8 cellular contexts compared by ENCODE assay signal in the genomic region with DNA sequence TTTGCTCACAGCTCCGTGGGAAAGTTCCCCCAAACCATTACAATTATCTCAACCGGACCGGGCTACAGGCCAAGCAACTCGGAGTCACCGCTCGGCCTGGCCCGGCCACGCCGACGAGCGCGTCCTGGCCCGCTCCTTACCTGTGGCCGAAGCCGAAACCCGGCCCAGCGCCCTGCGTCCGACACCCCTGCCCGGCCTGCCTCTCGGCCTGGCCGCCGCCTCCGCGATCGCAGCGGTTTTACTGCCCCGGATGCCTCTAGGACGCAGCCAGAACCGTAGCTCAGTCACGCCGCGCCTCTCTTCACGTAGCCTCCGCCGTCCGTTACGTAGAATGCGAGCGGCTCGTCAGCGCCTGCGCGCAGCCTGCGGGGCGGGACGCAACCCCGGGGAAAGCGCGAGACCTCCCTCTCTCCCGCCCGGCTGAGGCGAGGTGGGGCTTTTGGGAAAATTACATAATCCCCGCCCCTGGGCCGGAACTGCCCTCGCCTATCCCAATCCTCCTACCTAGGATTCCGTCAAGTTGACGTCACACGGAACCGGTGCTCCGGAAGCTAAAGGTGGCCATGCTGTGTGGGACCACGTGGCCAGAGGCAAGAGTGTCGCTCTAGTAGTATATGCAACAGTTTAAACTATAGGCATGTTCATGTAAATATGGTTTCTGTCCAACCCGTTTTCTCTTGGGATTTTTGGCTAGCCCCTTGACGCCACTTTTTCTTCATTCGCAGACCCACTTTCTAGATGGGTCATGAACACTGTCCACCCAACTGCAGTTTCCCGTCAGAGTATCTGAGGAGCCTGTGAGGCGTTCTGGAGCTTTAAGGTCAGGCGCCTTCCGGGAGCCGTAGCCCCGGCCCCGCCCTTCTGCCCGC. TPM values are rescaled to one million over a fixed set of nuclear protein-coding genes. Genes with fewer than 3 reads are reported as not detected.
DNase-seq lines count a peak whose midpoint lies in the region; ATAC-seq and TF ChIP-seq lines count a peak whose summit lies in the region.

A gene with protein sequence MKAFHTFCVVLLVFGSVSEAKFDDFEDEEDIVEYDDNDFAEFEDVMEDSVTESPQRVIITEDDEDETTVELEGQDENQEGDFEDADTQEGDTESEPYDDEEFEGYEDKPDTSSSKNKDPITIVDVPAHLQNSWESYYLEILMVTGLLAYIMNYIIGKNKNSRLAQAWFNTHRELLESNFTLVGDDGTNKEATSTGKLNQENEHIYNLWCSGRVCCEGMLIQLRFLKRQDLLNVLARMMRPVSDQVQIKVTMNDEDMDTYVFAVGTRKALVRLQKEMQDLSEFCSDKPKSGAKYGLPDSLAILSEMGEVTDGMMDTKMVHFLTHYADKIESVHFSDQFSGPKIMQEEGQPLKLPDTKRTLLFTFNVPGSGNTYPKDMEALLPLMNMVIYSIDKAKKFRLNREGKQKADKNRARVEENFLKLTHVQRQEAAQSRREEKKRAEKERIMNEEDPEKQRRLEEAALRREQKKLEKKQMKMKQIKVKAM (minus strand): TSS at position 326 of the 869 bp plus-strand sequence. CDS start 7,422 bp downstream, outside the sequence.

- H3K36me3 ChIP-seq in PC-9 (ENCODE audit: low read depth) (peaks cover 29% of the 10 kb centered on the region), mucosa of descending colon (ENCODE audit: low read depth) (peaks cover 5% of the 10 kb centered on the region)

- no TSS peak for BruUV-seq in PC-9 (replicated peaks; lab: Mats Ljungman, UMichigan)

- H3K27ac ChIP-seq in PC-9 (peak within 1 kb of the TSS; percentile 96), epithelial cell of prostate (peak within 1 kb of the TSS; percentile 95)

- peak within 1 kb of the TSS; percentile 88 for H2AFZ ChIP-seq in PC-9

- CTCF ChIA-PET in PC-9 (lab: Charles Lee): no interaction called here

- H3K4me2 ChIP-seq in PC-9: peak within 1 kb of the TSS; percentile 90

- H3K4me3 ChIP-seq in Jurkat, Clone E6-1 (ENCODE audit: low read length): peak within 1 kb of the TSS; percentile 98
- H3K4me3 ChIP-seq in PC-9: peak within 1 kb of the TSS; percentile 80
- peak within 1 kb of the TSS; percentile 90 for H3K4me3 ChIP-seq in mucosa of descending colon

- no peaks in the 10 kb centered on the region for H3K9me3 ChIP-seq in PC-9 (ENCODE audit: insufficient read depth, low read depth)
- no peaks in the 10 kb centered on the region for H3K9me3 ChIP-seq in mucosa of descending colon

- peak; percentile 97 for DNase-seq in DMS153 (lab: John Stamatoyannopoulos, UW)
- peak; percentile 100 for DNase-seq in Jurkat, Clone E6-1 (ENCODE audit: low read depth, low spot score)
- peak; percentile 96 to 99 for DNase-seq in PC-9
- peak; percentile 98 for DNase-seq in activated T-cell treated with anti-CD3 and anti-CD28 coated beads, Interleukin-2, amount 50 U/mL, for 1 hour
- peak; percentile 97 for DNase-seq in epithelial cell of prostate (ENCODE audit: low read depth, low spot score)
- DNase-seq in mucosa of descending colon: peak; percentile 99
- peak; percentile 96 for DNase-seq in stimulated activated CD8-positive, alpha-beta memory T cell treated with anti-CD3 and anti-CD28 coated beads, Interleukin-4, amount 100 ng/mL, for 24 hours (ENCODE audit: low read depth)

- intact Hi-C loops in PC-9 (cut with micrococcal nuclease; ENCODE audit: unreplicated experiment) (loop anchor here (2.0 kb wide), 3 partner anchors 33 to 69 kb away; a partner anchor contains a TSS), mucosa of descending colon (cut with DNase I, micrococcal nuclease) (loop anchor here in 1 of 2 donors (10.0 kb wide), 1 partner anchor 51 kb away; a partner anchor contains a TSS)

- peaks cover 92% of the 10 kb centered on the region for H3K79me2 ChIP-seq in PC-9 (ENCODE audit: low read depth)

- ATAC-seq in GM21619 (IDR thresholded peaks at IDR 0.05; ENCODE audit: unreplicated experiment) (peak; percentile 86), mucosa of descending colon (peak; percentile 89)

- no peaks in the 10 kb centered on the region for H3K27me3 ChIP-seq in PC-9 (ENCODE audit: insufficient read depth, low read depth)

- no peak for TF ChIP-seq CTCF in PC-9 (conservative IDR thresholded peaks at IDR 0.05)
- TF ChIP-seq CTCF in mucosa of descending colon (IDR thresholded peaks at IDR 0.05): no peak

- peaks cover 44% of the 10 kb centered on the region for H4K20me1 ChIP-seq in PC-9 (ENCODE audit: insufficient read depth)

- POLR2A ChIA-PET in PC-9 (lab: Charles Lee; ENCODE audit: unreplicated experiment): interaction anchor here (0.5 to 1.7 kb wide), 15 partner anchors 11 to 1486 kb away, joined by 3 to 32 read pairs (median 5); a partner anchor contains a TSS

- peaks cover 28% of the 10 kb centered on the region for H3F3A ChIP-seq in PC-9 (ENCODE audit: insufficient read depth, low read depth)

- H3K4me1 ChIP-seq in PC-9 (replicated peaks; ENCODE audit: insufficient read depth) (peaks cover 50% of the 10 kb centered on the region), mucosa of descending colon (ENCODE audit: low read depth) (peaks cover 31% of the 10 kb centered on the region)

- H3K9me2 ChIP-seq in PC-9 (ENCODE audit: insufficient read depth): no peaks in the 10 kb centered on the region

RNA-seq across cellular contexts. Expression of the gene that starts here (rescaled TPM):
- polyA plus RNA-seq in Jurkat, Clone E6-1 (2012; ENCODE audit: insufficient read depth, insufficient read length): 56.9 TPM
- 64.0 and 89.3 TPM in 2 replicates for total RNA-seq in PC-9 (2021)
- total RNA-seq in mucosa of descending colon: 100 to 1,000 TPM in 2 of 3 donors, 10 to 100 TPM in 1; 94.9 to 139 (median 128) TPM

Comparison
In these comparisons a context has a peak if more than half of its experiments do, and no peak if none do; other contexts are left out.
1. Peak in every context shown above with its lines: DNase-seq, ATAC-seq, H3K4me3 ChIP-seq and H3K27ac ChIP-seq.